8 cellular contexts compared by ENCODE assay signal in the genomic region with DNA sequence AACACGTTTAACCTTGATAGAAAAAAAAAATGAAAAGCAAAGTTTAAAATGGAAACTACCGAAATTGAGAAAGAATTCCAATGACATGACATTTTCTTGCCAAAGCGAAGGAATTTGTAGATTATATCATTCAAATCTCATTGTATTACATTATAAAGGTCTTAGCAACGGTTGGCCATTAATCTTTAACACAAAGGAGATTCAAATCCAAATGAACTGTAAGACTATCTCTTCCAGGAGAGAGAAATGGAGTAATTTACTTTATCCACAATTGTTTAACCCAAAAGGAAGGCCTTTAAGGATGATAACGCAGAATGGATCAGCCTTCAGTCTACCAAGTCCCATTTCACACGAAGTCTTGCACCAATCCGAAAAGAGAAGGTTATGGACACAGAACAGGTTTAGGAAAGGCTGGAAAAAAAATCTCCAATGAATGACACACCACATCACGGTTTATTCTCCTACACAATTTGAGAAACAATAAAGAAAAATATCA. TPM values are rescaled to one million over a fixed set of nuclear protein-coding genes. Genes with fewer than 3 reads are reported as not detected.
DNase-seq lines count a peak whose midpoint lies in the region; ATAC-seq, FAIRE-seq and TF ChIP-seq lines count a peak whose summit lies in the region.

No MANE protein-coding gene starts in this region.

- TF ChIP-seq CTCF in A549 (IDR thresholded peaks at IDR 0.05) (no peak), astrocyte of the cerebellum (IDR thresholded peaks at IDR 0.05; ENCODE audit: low read depth, low read length, missing control alignments) (no peak), right lobe of liver (IDR thresholded peaks at IDR 0.05) (no peak), vagina (IDR thresholded peaks at IDR 0.05) (no peak), GM13977 (IDR thresholded peaks at IDR 0.05; ENCODE audit: extremely low read depth, insufficient read depth, missing control alignments) (no peak)

- in situ Hi-C loops in HAP-1 (cut with MboI; ENCODE audit: low sequenced_read_pairs) (no loop called here), astrocyte of the cerebellum (cut with HindIII; ENCODE audit: low sequenced_read_pairs) (no loop called here), GM13977 (cut with MboI; ENCODE audit: low pct_unique_long_range_greater_than_20kb, low sequenced_read_pairs, unreplicated experiment) (no loop called here)

- TF ChIP-seq RAD21 in A549 (conservative IDR thresholded peaks at IDR 0.05 in 1 of 2, IDR thresholded peaks at IDR 0.05 in 1 of 2): no peak

- peaks cover 43% of the 10 kb centered on the region for H3K4me1 ChIP-seq in A549
- peaks cover 29% of the 10 kb centered on the region for H3K4me1 ChIP-seq in HAP-1
- no peaks in the 10 kb centered on the region for H3K4me1 ChIP-seq in right lobe of liver
- H3K4me1 ChIP-seq in vagina: peaks cover 40% of the 10 kb centered on the region

- CTCF ChIA-PET in A549 (lab: Yijun Ruan, JAX): interaction anchor here (1.2 to 2.7 kb wide), 3 partner anchors 27 to 126 kb away, joined by 4 to 24 read pairs (median 10); partner anchors contain the start of gene SRP9

- H3K4me3 ChIP-seq in A549 (peak overlapping the region; percentile 93), HAP-1 (peak overlapping the region; percentile 75), astrocyte of the cerebellum (ENCODE audit: low read depth, low read length) (peak overlapping the region; percentile 76), right lobe of liver (peak overlapping the region; percentile 70 to 82 (median 74)), vagina (peak overlapping the region; percentile 79 to 95)

- POLR2A ChIA-PET in A549 (lab: Yijun Ruan, JAX): interaction anchor here (0.6 to 2.7 kb wide), 4 partner anchors 49 to 127 kb away, joined by 3 to 19 read pairs (median 12); partner anchors contain the start of gene SRP9

- DNase-seq in A549 (ENCODE audit: low read depth in 1 of 2, low spot score in 1 of 2) (peak in 1 of 2 experiments; percentile 62), HAP-1 (ENCODE audit: low spot score in 2 of 2) (peak; percentile 30 to 79), astrocyte of the cerebellum (ENCODE audit: low read depth) (no peak), right lobe of liver (no peak), vagina (ENCODE audit: extremely low spot score in 2 of 2) (no peak), COR-L47 (lab: John Stamatoyannopoulos, UW) (no peak), islet precursor cell (no peak), GM13977 (ENCODE audit: low spot score) (no peak)

- peak overlapping the region; percentile 84 for H3K4me2 ChIP-seq in A549

- H3K9me3 ChIP-seq in A549: no peaks in the 10 kb centered on the region
- no peaks in the 10 kb centered on the region for H3K9me3 ChIP-seq in HAP-1
- no peaks in the 10 kb centered on the region for H3K9me3 ChIP-seq in right lobe of liver
- no peaks in the 10 kb centered on the region for H3K9me3 ChIP-seq in vagina

- no peak for TF ChIP-seq EP300 in A549 (IDR thresholded peaks at IDR 0.05)

- H3K27ac ChIP-seq in A549: peak overlapping the region; percentile 95 to 100
- no peak overlapping the region for H3K27ac ChIP-seq in right lobe of liver
- H3K27ac ChIP-seq in vagina: peak overlapping the region; percentile 97

- intact Hi-C loops in right lobe of liver (cut with DNase I) (loop anchor here in 1 of 2 donors (10.0 kb wide), 1 partner anchor 177 kb away; no protein-coding TSS in a partner anchor), vagina (cut with DNase I) (loop anchor here (5.0 kb wide), 1 partner anchor 116 kb away; no protein-coding TSS in a partner anchor)

- no peak for FAIRE-seq in A549 (lab: Jason Lieb, UNC)

- no peak for ATAC-seq in A549
- ATAC-seq in right lobe of liver: no peak

- 2% methylated on average over 8 of the region's 8 CpGs for WGBS in A549 (ENCODE audit: missing lambda C conversion rate)
- WGBS in right lobe of liver (ENCODE audit: insufficient coverage, low coverage, low lambda C conversion rate, missing lambda C conversion rate): 27% methylated on average over 8 of the region's 8 CpGs

- H3K36me3 ChIP-seq in HAP-1 (replicated peaks): no peaks in the 10 kb centered on the region
- H3K36me3 ChIP-seq in right lobe of liver: no peaks in the 10 kb centered on the region
- no peaks in the 10 kb centered on the region for H3K36me3 ChIP-seq in vagina

- no peak for TF ChIP-seq POLR2A in A549 (IDR thresholded peaks at IDR 0.05; ENCODE audit: low read length)
- no peak for TF ChIP-seq POLR2A in right lobe of liver (IDR thresholded peaks at IDR 0.05)
- no peak for TF ChIP-seq POLR2A in vagina (IDR thresholded peaks at IDR 0.05)

- H3K27me3 ChIP-seq in HAP-1 (ENCODE audit: low read depth): no peaks in the 10 kb centered on the region
- H3K27me3 ChIP-seq in right lobe of liver: no peaks in the 10 kb centered on the region
- no peaks in the 10 kb centered on the region for H3K27me3 ChIP-seq in vagina

TF ChIP-seq in A549, 52 proteins besides CTCF, POLR2A, EP300 and RAD21:
- TF ChIP-seq BHLHE40 (IDR thresholded peaks at IDR 0.05; ENCODE audit: low read depth, low read length) (no peak), HOXA7 (CRISPR knock-in tag; IDR thresholded peaks at IDR 0.05) (no peak), MAFK (IDR thresholded peaks at IDR 0.05; ENCODE audit: partially characterized antibody) (peak; percentile 70), NFE2L2 (conservative IDR thresholded peaks at IDR 0.05; ENCODE audit: low read length) (peak; percentile 23; the same call in 1 of the 2 replicates), KDM5A (IDR thresholded peaks at IDR 0.05) (no peak), FOXS1 (CRISPR knock-in tag; IDR thresholded peaks at IDR 0.05) (no peak)

RNA-seq across cellular contexts. Expression of gene ENAH, which starts 1.5 kb away (rescaled TPM):
- 124 and 142 TPM in 2 replicates for polyA plus RNA-seq in A549 (2011; rRNA removed)
- 32.6 and 33.0 TPM in 2 replicates for polyA plus RNA-seq in A549 (2012; cell fraction: cytosol; rRNA removed)
- 19.3 and 23.0 TPM in 2 replicates for polyA plus RNA-seq in A549 (2012; cell fraction: nucleus; rRNA removed)
- polyA plus RNA-seq in A549 (2017; fragmentation: RNase III; extraction: RNeasy Plus Mini Kit Qiagen cat#74134 plus additional on column Dnase treatment): 155 to 172 TPM (median 167 TPM) in 3 replicates
- polyA minus RNA-seq in A549 (2011; rRNA and poly(A)+ RNA removed): 97.3 and 100 TPM in 2 replicates
- 10 to 100 TPM in 5 of 6 experiments, 1 to 10 TPM in 1; 9.0 to 33.2 (median 20.8) TPM for total RNA-seq in right lobe of liver
- total RNA-seq in vagina: 62.4 TPM

Comparison
In these comparisons a context has a peak if more than half of its experiments do, and no peak if none do; other contexts are left out.
1. DNase-seq: peak in HAP-1 (2 of 2); none in astrocyte of the cerebellum (single experiment), right lobe of liver (0 of 3), vagina (0 of 2), COR-L47 (single experiment), islet precursor cell (single experiment) and GM13977 (single experiment).
2. H3K27ac ChIP-seq: peak in A549 (2 of 2) and vagina (single experiment); none in right lobe of liver (0 of 3).
3. Peak in every context shown above with its lines, with median percentiles within 50 percentile points of each other: H3K4me3 ChIP-seq.